In the genomic region with DNA sequence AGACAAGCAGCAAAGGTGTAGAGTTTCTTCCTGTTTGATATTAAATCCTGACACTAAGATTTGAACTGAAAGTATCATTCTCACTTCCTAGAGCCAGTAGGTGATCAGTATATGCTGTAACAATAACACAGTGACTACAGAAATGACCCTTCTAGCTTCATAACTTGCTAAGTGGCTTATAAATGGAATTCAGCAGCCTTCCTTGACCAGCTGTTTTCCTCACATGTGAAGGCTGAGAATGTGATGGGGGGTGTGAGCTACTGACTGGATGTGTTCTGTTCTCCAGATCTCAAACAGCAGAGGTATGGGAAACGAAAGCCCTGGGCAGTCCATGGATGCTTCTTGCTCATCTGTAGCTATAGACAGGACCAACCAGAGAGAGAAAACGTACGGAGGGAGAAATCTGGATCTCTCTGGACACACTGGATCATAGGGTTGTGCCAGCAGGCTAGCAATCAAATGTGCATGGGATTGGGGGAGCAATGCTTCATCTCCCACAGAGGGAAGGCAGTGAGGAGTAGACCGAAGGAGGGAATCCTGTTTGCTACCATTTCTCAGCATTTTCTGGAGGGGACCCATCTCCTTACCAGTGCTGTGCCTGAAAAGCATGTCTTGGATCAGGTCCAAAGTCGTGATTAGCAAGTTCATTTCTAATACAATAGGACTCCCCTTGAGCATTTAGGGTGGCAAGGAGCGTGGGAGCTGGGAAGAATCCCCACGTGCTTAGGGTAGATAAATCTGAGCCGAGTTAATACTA, we compare ENCODE assay signal across 1 cellular context.
TF ChIP-seq lines count a peak whose summit lies in the region.

No MANE protein-coding gene starts in this region.

TF ChIP-seq in GM23338, 12 proteins besides CTCF, POLR2A, EP300 and RAD21 (continued from another document):
- TF ChIP-seq, protein P1, sequence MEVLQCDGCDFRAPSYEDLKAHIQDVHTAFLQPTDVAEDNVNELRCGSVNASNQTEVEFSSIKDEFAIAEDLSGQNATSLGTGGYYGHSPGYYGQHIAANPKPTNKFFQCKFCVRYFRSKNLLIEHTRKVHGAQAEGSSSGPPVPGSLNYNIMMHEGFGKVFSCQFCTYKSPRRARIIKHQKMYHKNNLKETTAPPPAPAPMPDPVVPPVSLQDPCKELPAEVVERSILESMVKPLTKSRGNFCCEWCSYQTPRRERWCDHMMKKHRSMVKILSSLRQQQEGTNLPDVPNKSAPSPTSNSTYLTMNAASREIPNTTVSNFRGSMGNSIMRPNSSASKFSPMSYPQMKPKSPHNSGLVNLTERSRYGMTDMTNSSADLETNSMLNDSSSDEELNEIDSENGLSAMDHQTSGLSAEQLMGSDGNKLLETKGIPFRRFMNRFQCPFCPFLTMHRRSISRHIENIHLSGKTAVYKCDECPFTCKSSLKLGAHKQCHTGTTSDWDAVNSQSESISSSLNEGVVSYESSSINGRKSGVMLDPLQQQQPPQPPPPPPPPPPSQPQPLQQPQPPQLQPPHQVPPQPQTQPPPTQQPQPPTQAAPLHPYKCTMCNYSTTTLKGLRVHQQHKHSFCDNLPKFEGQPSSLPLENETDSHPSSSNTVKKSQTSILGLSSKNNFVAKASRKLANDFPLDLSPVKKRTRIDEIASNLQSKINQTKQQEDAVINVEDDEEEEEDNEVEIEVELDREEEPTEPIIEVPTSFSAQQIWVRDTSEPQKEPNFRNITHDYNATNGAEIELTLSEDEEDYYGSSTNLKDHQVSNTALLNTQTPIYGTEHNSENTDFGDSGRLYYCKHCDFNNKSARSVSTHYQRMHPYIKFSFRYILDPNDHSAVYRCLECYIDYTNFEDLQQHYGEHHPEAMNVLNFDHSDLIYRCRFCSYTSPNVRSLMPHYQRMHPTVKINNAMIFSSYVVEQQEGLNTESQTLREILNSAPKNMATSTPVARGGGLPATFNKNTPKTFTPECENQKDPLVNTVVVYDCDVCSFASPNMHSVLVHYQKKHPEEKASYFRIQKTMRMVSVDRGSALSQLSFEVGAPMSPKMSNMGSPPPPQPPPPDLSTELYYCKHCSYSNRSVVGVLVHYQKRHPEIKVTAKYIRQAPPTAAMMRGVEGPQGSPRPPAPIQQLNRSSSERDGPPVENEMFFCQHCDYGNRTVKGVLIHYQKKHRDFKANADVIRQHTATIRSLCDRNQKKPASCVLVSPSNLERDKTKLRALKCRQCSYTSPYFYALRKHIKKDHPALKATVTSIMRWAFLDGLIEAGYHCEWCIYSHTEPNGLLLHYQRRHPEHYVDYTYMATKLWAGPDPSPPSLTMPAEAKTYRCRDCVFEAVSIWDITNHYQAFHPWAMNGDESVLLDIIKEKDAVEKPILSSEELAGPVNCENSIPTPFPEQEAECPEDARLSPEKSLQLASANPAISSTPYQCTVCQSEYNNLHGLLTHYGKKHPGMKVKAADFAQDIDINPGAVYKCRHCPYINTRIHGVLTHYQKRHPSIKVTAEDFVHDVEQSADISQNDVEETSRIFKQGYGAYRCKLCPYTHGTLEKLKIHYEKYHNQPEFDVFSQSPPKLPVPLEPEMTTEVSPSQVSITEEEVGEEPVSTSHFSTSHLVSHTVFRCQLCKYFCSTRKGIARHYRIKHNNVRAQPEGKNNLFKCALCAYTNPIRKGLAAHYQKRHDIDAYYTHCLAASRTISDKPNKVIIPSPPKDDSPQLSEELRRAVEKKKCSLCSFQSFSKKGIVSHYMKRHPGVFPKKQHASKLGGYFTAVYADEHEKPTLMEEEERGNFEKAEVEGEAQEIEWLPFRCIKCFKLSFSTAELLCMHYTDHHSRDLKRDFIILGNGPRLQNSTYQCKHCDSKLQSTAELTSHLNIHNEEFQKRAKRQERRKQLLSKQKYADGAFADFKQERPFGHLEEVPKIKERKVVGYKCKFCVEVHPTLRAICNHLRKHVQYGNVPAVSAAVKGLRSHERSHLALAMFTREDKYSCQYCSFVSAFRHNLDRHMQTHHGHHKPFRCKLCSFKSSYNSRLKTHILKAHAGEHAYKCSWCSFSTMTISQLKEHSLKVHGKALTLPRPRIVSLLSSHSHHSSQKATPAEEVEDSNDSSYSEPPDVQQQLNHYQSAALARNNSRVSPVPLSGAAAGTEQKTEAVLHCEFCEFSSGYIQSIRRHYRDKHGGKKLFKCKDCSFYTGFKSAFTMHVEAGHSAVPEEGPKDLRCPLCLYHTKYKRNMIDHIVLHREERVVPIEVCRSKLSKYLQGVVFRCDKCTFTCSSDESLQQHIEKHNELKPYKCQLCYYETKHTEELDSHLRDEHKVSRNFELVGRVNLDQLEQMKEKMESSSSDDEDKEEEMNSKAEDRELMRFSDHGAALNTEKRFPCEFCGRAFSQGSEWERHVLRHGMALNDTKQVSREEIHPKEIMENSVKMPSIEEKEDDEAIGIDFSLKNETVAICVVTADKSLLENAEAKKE (CRISPR knock-in tag; IDR thresholded peaks at IDR 0.05) = no peak
- TF ChIP-seq NANOG (IDR thresholded peaks at IDR 0.05; ENCODE audit: borderline replicate concordance) = no peak
- TF ChIP-seq, protein P2, sequence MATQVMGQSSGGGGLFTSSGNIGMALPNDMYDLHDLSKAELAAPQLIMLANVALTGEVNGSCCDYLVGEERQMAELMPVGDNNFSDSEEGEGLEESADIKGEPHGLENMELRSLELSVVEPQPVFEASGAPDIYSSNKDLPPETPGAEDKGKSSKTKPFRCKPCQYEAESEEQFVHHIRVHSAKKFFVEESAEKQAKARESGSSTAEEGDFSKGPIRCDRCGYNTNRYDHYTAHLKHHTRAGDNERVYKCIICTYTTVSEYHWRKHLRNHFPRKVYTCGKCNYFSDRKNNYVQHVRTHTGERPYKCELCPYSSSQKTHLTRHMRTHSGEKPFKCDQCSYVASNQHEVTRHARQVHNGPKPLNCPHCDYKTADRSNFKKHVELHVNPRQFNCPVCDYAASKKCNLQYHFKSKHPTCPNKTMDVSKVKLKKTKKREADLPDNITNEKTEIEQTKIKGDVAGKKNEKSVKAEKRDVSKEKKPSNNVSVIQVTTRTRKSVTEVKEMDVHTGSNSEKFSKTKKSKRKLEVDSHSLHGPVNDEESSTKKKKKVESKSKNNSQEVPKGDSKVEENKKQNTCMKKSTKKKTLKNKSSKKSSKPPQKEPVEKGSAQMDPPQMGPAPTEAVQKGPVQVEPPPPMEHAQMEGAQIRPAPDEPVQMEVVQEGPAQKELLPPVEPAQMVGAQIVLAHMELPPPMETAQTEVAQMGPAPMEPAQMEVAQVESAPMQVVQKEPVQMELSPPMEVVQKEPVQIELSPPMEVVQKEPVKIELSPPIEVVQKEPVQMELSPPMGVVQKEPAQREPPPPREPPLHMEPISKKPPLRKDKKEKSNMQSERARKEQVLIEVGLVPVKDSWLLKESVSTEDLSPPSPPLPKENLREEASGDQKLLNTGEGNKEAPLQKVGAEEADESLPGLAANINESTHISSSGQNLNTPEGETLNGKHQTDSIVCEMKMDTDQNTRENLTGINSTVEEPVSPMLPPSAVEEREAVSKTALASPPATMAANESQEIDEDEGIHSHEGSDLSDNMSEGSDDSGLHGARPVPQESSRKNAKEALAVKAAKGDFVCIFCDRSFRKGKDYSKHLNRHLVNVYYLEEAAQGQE (IDR thresholded peaks at IDR 0.05; ENCODE audit: unreplicated experiment) = no peak
- no peak for TF ChIP-seq POLR2AphosphoS5 (IDR thresholded peaks at IDR 0.05; ENCODE audit: low read depth)
- TF ChIP-seq EZH2 (IDR thresholded peaks at IDR 0.05; ENCODE audit: low read depth, unreplicated experiment) = no peak
- TF ChIP-seq JUNB (IDR thresholded peaks at IDR 0.05; ENCODE audit: unreplicated experiment) = no peak
- no peak for TF ChIP-seq CREB1 (CRISPR knock-in tag; IDR thresholded peaks at IDR 0.05; ENCODE audit: low read depth)
- no peak for TF ChIP-seq EZH2phosphoT487 (IDR thresholded peaks at IDR 0.05; ENCODE audit: unreplicated experiment)
- no peak for TF ChIP-seq ZNF114 (CRISPR knock-in tag; IDR thresholded peaks at IDR 0.05)
TF ChIP-seq in GM23338: peak in this region for 0.
